8 cellular contexts compared by ENCODE assay signal in genomic region chr3:114179575-114179974, GRCh38. TPM values are rescaled to one million over a fixed set of nuclear protein-coding genes. Genes with fewer than 3 reads are reported as not detected.
DNase-seq lines count a peak whose midpoint lies in the region; ATAC-seq and TF ChIP-seq lines count a peak whose summit lies in the region.

No MANE protein-coding gene starts in this region.

- H3K27ac ChIP-seq in left lung: no peak overlapping the region

- no peaks in the 10 kb centered on the region for H3K27me3 ChIP-seq in left lung

- peak; percentile 30 for ATAC-seq in activated CD4-positive, alpha-beta T cell treated with anti-CD3 and anti-CD28 coated beads for 36 hours
- ATAC-seq in HG03025 (IDR thresholded peaks at IDR 0.05; ENCODE audit: low FRiP score, unreplicated experiment) (no peak), left lung (no peak)

- no peak overlapping the region for H3K27ac Mint-ChIP-seq in activated CD4-positive, alpha-beta T cell treated with anti-CD3 and anti-CD28 coated beads for 36 hours

- peaks cover 2% of the 10 kb centered on the region for H3K9me3 Mint-ChIP-seq in activated CD4-positive, alpha-beta T cell treated with anti-CD3 and anti-CD28 coated beads for 36 hours (ENCODE audit: low read depth)

- peaks cover 4% of the 10 kb centered on the region for H3K4me1 Mint-ChIP-seq in activated CD4-positive, alpha-beta T cell treated with anti-CD3 and anti-CD28 coated beads for 36 hours

- POLR2A ChIA-PET in activated CD4-positive, alpha-beta T cell treated with anti-CD3 and anti-CD28 coated beads for 36 hours (lab: Charles Lee): no interaction called here

- peaks cover 0 to 1% of the 10 kb centered on the region in 2 donors for H3K9me3 ChIP-seq in left lung

- H3K27me3 Mint-ChIP-seq in activated CD4-positive, alpha-beta T cell treated with anti-CD3 and anti-CD28 coated beads for 36 hours: peaks cover 13% of the 10 kb centered on the region

- no peak overlapping the region for H3K4me3 Mint-ChIP-seq in activated CD4-positive, alpha-beta T cell treated with anti-CD3 and anti-CD28 coated beads for 36 hours

- no peaks in the 10 kb centered on the region for H3K36me3 ChIP-seq in left lung

- DNase-seq in activated CD4-positive, alpha-beta T cell treated with anti-CD3 and anti-CD28 coated beads for 36 hours: peak; percentile 19
- DNase-seq in activated CD4-positive, alpha-beta T cell treated with anti-CD3 and anti-CD28 coated beads, Interleukin-2, amount 50 U/mL, for 48 hours: no peak
- DNase-seq in NCI-H146 treated with DMSO at 0.1 percent for 48 hours (lab: John Stamatoyannopoulos, UW; ENCODE audit: unreplicated experiment) (peak; percentile 34), amniotic epithelial cell (ENCODE audit: low read depth) (peak; percentile 20), myocyte (ENCODE audit: low read depth) (peak; percentile 22), left lung (no peak), middle frontal gyrus (ENCODE audit: extremely low spot score, low spot score) (no peak)

- intact Hi-C loops in activated CD4-positive, alpha-beta T cell treated with anti-CD3 and anti-CD28 coated beads for 36 hours (cut with DNase I, micrococcal nuclease): no loop called here
- intact Hi-C loops in left lung (cut with DNase I): no loop called here

- H3K36me3 Mint-ChIP-seq in activated CD4-positive, alpha-beta T cell treated with anti-CD3 and anti-CD28 coated beads for 36 hours (ENCODE audit: low read depth): no peaks in the 10 kb centered on the region

- CTCF ChIA-PET in activated CD4-positive, alpha-beta T cell treated with anti-CD3 and anti-CD28 coated beads for 36 hours (lab: Charles Lee): interaction anchor here (0.6 to 0.7 kb wide), 3 partner anchors 15 to 1273 kb away, joined by 3 read pairs; no protein-coding TSS in a partner anchor

- no peak for TF ChIP-seq CTCF in left lung (IDR thresholded peaks at IDR 0.05)

- no peak overlapping the region for H3K4me3 ChIP-seq in left lung

- no peaks in the 10 kb centered on the region for H3K4me1 ChIP-seq in left lung

RNA-seq across cellular contexts. Expression of gene DRD3, which starts 0.7 kb away (rescaled TPM):
- not detected for total RNA-seq in activated CD4-positive, alpha-beta T cell treated with anti-CD3 and anti-CD28 coated beads for 36 hours
- not detected in 2 replicates for total RNA-seq in myocyte
- polyA plus RNA-seq in myocyte (2012): not detected
- total RNA-seq in left lung: not detected

RNA-seq across cellular contexts. Expression of gene ZNF80, which starts 57.8 kb away (rescaled TPM):
- total RNA-seq in activated CD4-positive, alpha-beta T cell treated with anti-CD3 and anti-CD28 coated beads for 36 hours: under 1 TPM; 0.23 to 0.27 TPM
- total RNA-seq in myocyte: 0.10 TPM in 1 of 2 replicates, not detected in the other
- polyA plus RNA-seq in myocyte (2012): not detected
- under 1 TPM in 1 of 2 donors, not detected in 1; 0.16 TPM for total RNA-seq in left lung

Comparison
In these comparisons a context has a peak if more than half of its experiments do, and no peak if none do; other contexts are left out.
1. DNase-seq: peak in activated CD4-positive, alpha-beta T cell treated with anti-CD3 and anti-CD28 coated beads for 36 hours (single experiment), NCI-H146 treated with DMSO at 0.1 percent for 48 hours (single experiment), amniotic epithelial cell (single experiment) and myocyte (single experiment); none in activated CD4-positive, alpha-beta T cell treated with anti-CD3 and anti-CD28 coated beads, Interleukin-2, amount 50 U/mL, for 48 hours (0 of 2), left lung (0 of 2) and middle frontal gyrus (single experiment).